Comparison of ENCODE assay signal across 23 cellular contexts in the genomic region with DNA sequence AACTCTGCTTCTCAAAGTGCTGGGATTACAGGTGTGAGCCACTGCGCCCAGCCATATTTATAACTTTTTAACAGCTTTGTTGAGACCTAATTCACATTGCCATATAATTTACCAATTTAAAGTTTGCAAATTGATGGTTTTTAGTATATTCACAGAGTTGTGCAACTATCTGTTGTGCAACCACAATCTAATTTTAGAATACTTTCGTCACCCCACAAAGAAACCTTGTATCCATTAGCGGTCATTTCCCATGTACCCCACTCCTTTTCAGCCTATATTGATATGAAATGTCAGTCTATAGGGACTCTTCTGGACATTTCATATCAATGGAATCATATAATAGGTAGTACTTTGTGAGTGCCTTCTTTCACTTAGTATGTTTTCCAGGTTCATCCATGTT. TPM values are rescaled to one million over a fixed set of nuclear protein-coding genes. Genes with fewer than 3 reads are reported as not detected.
DNase-seq lines count a peak whose midpoint lies in the region; ATAC-seq and TF ChIP-seq lines count a peak whose summit lies in the region.
"Had no signal": no experiment of that assay in that cellular context is flagged by ENCODE, and none has a peak within 500 bp of the region (broad histone marks: within the 10 kb centered on the region; RNA-seq: fewer than 3 reads in every experiment).

No MANE protein-coding gene starts in this region.

- H4K20me1 ChIP-seq in GM23248 (ENCODE audit: insufficient read depth): peaks cover 25% of the 10 kb centered on the region; the same call in 1 of the 2 replicates

- WGBS in GM23248 (ENCODE audit: low coverage in 1 of 2, low lambda C conversion rate in 2 of 2, missing lambda C conversion rate in 2 of 2), 2 experiments: 47 to 55% methylated on average over 3 of the region's 3 CpGs

- H3K36me3 ChIP-seq in GM23248 (ENCODE audit: low read depth) (no peaks in the 10 kb centered on the region), gastrocnemius medialis (no peaks in the 10 kb centered on the region)
- no peaks in the 10 kb centered on the region for H3K36me3 ChIP-seq in CD4-positive, alpha-beta memory T cell (ENCODE audit: insufficient read depth, low read length)
- H3K36me3 ChIP-seq: gastroesophageal sphincter had no signal

- H3K4me3 ChIP-seq in GM23248 (no peak overlapping the region), fibroblast of mammary gland (ENCODE audit: control insufficient read depth, low read depth, low read length) (no peak overlapping the region), gastrocnemius medialis (no peak overlapping the region)
- H3K4me3 ChIP-seq in CD4-positive, alpha-beta memory T cell (ENCODE audit: low read length in 2 of 2): no peak overlapping the region
- H3K4me3 ChIP-seq: gastroesophageal sphincter had no signal

- peaks cover 100% of the 10 kb centered on the region for H3K79me2 ChIP-seq in GM23248 (ENCODE audit: insufficient read depth)

- POLR2A ChIA-PET in CD4-positive, alpha-beta memory T cell (lab: Charles Lee; ENCODE audit: partially characterized antibody): no interaction called here

- H3K9me3 ChIP-seq in GM23248 (ENCODE audit: low read depth) (no peaks in the 10 kb centered on the region), gastrocnemius medialis (no peaks in the 10 kb centered on the region)
- H3K9me3 ChIP-seq in CD4-positive, alpha-beta memory T cell (ENCODE audit: control insufficient read depth in 1 of 2, low read length in 2 of 2): no peaks in the 10 kb centered on the region

- no peaks in the 10 kb centered on the region for H3K9me2 ChIP-seq in GM23248 (ENCODE audit: insufficient read depth)

- TF ChIP-seq POLR2A in gastrocnemius medialis (IDR thresholded peaks at IDR 0.05) (no peak), erythroblast (IDR thresholded peaks at IDR 0.05; ENCODE audit: low read length) (no peak)

- peaks cover 4% of the 10 kb centered on the region in 2 donors for H3K36me3 Mint-ChIP-seq in CD4-positive, alpha-beta memory T cell

- no peak overlapping the region for H3K27ac Mint-ChIP-seq in CD4-positive, alpha-beta memory T cell
- H3K27ac Mint-ChIP-seq: activated CD8-positive, alpha-beta T cell treated with anti-CD3 and anti-CD28 coated beads for 36 hours; activated naive CD4-positive, alpha-beta T cell treated with anti-CD3 and anti-CD28 coated beads, Interleukin-2, amount 50 U/mL, for 24 hours; B cell; mesothelial cell of epicardium; natural killer cell treated with Interleukin-12 subunit alpha and Interleukin-12 subunit beta and Interleukin-15 and Interleukin-18, amount 100 ng/mL, for 72 hours; T-helper 2 cell treated with Interferon-gamma antibody and Interleukin-4, amounts not matched to agents 5 μg/mL and 100 μg/mL, for 36 hours; type B pancreatic cell had no signal

- no peaks in the 10 kb centered on the region for H3K27me3 ChIP-seq in GM23248 (replicated peaks; ENCODE audit: insufficient read depth)
- H3K27me3 ChIP-seq in gastrocnemius medialis: no peaks in the 10 kb centered on the region
- no peaks in the 10 kb centered on the region for H3K27me3 ChIP-seq in CD4-positive, alpha-beta memory T cell (ENCODE audit: insufficient read depth, low read length)
- H3K27me3 ChIP-seq: gastroesophageal sphincter had no signal

- peaks cover 40% of the 10 kb centered on the region for H3K4me1 ChIP-seq in GM23248 (ENCODE audit: insufficient read depth)
- peaks cover 80 to 81% of the 10 kb centered on the region in 2 donors for H3K4me1 ChIP-seq in gastrocnemius medialis
- H3K4me1 ChIP-seq in CD4-positive, alpha-beta memory T cell (ENCODE audit: insufficient read depth, low read length): peaks cover 17% of the 10 kb centered on the region

- no peak overlapping the region for H3K9ac ChIP-seq in GM23248

- H3F3A ChIP-seq in GM23248 (ENCODE audit: insufficient read depth): peaks cover 26% of the 10 kb centered on the region

- CTCF ChIA-PET in CD4-positive, alpha-beta memory T cell (lab: Charles Lee; ENCODE audit: partially characterized antibody): no interaction called here

- TF ChIP-seq CTCF in fibroblast of mammary gland (conservative IDR thresholded peaks at IDR 0.05; ENCODE audit: control insufficient read depth, insufficient read depth, low read depth, low read length): no peak
- TF ChIP-seq CTCF in gastrocnemius medialis (IDR thresholded peaks at IDR 0.05 in 4 of 5, conservative IDR thresholded peaks at IDR 0.05 in 1 of 5): no peak

- no peak overlapping the region for H3K4me3 Mint-ChIP-seq in CD4-positive, alpha-beta memory T cell
- H3K4me3 Mint-ChIP-seq: activated CD8-positive, alpha-beta T cell treated with anti-CD3 and anti-CD28 coated beads for 36 hours; activated naive CD4-positive, alpha-beta T cell treated with anti-CD3 and anti-CD28 coated beads, Interleukin-2, amount 50 U/mL, for 24 hours; activated T-cell treated with anti-CD3 and anti-CD28 coated beads, Interleukin-2, amount 50 U/mL, for 4 hours; B cell; mesothelial cell of epicardium; natural killer cell treated with Interleukin-12 subunit alpha and Interleukin-12 subunit beta and Interleukin-15 and Interleukin-18, amount 100 ng/mL, for 72 hours; T-helper 2 cell treated with Interferon-gamma antibody and Interleukin-4, amounts not matched to agents 5 μg/mL and 100 μg/mL, for 36 hours; type B pancreatic cell had no signal

- DNase-seq in GM23248: peak; percentile 63
- DNase-seq in NOMO-1 treated with DMSO at 0.1 percent for 48 hours (lab: John Stamatoyannopoulos, UW; ENCODE audit: unreplicated experiment): peak; percentile 54
- peak; percentile 76 for DNase-seq in fibroblast of mammary gland (ENCODE audit: low read depth)
- no peak for DNase-seq in gastrocnemius medialis
- DNase-seq in CD4-positive, alpha-beta memory T cell: no peak
- no peak for DNase-seq in erythroblast (lab: John Stamatoyannopoulos, UW)
- no peak for DNase-seq in NCI-H1048 (lab: John Stamatoyannopoulos, UW)
- no peak for DNase-seq in NCI-H1417 treated with DMSO at 0.1 percent for 48 hours (lab: John Stamatoyannopoulos, UW)
- DNase-seq: activated CD4-positive, CD25-positive, alpha-beta regulatory T cell; activated CD8-positive, alpha-beta T cell treated with anti-CD3 and anti-CD28 coated beads for 36 hours; activated T-cell treated with anti-CD3 and anti-CD28 coated beads, Interleukin-2, amount 50 U/mL, for 4 hours; kidney glomerular epithelial cell; NCI-H2081; NCI-H526; PC-3; stimulated activated naive CD8-positive, alpha-beta T cell treated with anti-CD3 and anti-CD28 coated beads, Interleukin-15, Interleukin-2, amounts not matched to agents 100 U/mL and 50 U/mL, for 24 hours had no signal

- H3K4me2 ChIP-seq in GM23248 (ENCODE audit: unreplicated experiment): no peak overlapping the region

- intact Hi-C loops in gastrocnemius medialis (cut with DNase I; ENCODE audit: low total_unique reads): loop anchor here (5.0 kb wide), 1 partner anchor 36 kb away; no protein-coding TSS in a partner anchor
- intact Hi-C loops in CD4-positive, alpha-beta memory T cell (cut with micrococcal nuclease): no loop called here

- H3K4me1 Mint-ChIP-seq in CD4-positive, alpha-beta memory T cell: peaks cover 33 to 55% (median 45%) of the 10 kb centered on the region in 4 donors

- peak overlapping the region; percentile 13; the same call in 1 of the 2 replicates for H3K27ac ChIP-seq in GM23248
- H3K27ac ChIP-seq in gastrocnemius medialis: peak overlapping the region; percentile 58 to 74 (median 70)
- H3K27ac ChIP-seq in CD4-positive, alpha-beta memory T cell (ENCODE audit: low read depth, low read length): no peak overlapping the region
- H3K27ac ChIP-seq: gastroesophageal sphincter had no signal

- H3K9me3 Mint-ChIP-seq in CD4-positive, alpha-beta memory T cell: peaks cover 0 to 12% (median 6%) of the 10 kb centered on the region in 8 donors
- H3K9me3 Mint-ChIP-seq: natural killer cell treated with Interleukin-12 subunit alpha and Interleukin-12 subunit beta and Interleukin-15 and Interleukin-18, amount 100 ng/mL, for 72 hours; type B pancreatic cell had no signal

- ATAC-seq in gastrocnemius medialis: peak in 1 of 2 donors; percentile 60
- ATAC-seq: activated CD8-positive, alpha-beta T cell treated with anti-CD3 and anti-CD28 coated beads for 36 hours; activated T-cell treated with anti-CD3 and anti-CD28 coated beads, Interleukin-2, amount 50 U/mL, for 4 hours; gastroesophageal sphincter; natural killer cell treated with Interleukin-12 subunit alpha and Interleukin-12 subunit beta and Interleukin-15 and Interleukin-18, amount 100 ng/mL, for 72 hours; PC-3; stimulated activated naive CD8-positive, alpha-beta T cell treated with anti-CD3 and anti-CD28 coated beads, Interleukin-15, Interleukin-2, amounts not matched to agents 100 U/mL and 50 U/mL, for 24 hours had no signal

- no peak overlapping the region for H2AFZ ChIP-seq in GM23248

- H3K27me3 Mint-ChIP-seq in CD4-positive, alpha-beta memory T cell: no peaks in the 10 kb centered on the region
- H3K27me3 Mint-ChIP-seq: activated CD8-positive, alpha-beta T cell treated with anti-CD3 and anti-CD28 coated beads for 36 hours; activated naive CD4-positive, alpha-beta T cell treated with anti-CD3 and anti-CD28 coated beads, Interleukin-2, amount 50 U/mL, for 24 hours; B cell; natural killer cell treated with Interleukin-12 subunit alpha and Interleukin-12 subunit beta and Interleukin-15 and Interleukin-18, amount 100 ng/mL, for 72 hours; type B pancreatic cell had no signal

- in situ Hi-C loops in GM23248 (cut with MboI): no loop called here
- in situ Hi-C loops in gastrocnemius medialis (cut with MboI; ENCODE audit: low sequenced_read_pairs in 4 of 4): no loop called here

RNA-seq across cellular contexts. Expression of gene FOXO3, which starts 55.8 kb away (rescaled TPM):
- total RNA-seq in GM23248 (2014; rRNA removed; shearing (Covaris generic)): 35.7 and 36.6 TPM in 2 replicates
- 17.9 and 19.7 TPM in 2 replicates for polyA plus RNA-seq in GM23248 (2016; fragmentation: Nextera tagmentation; extraction: Ambion mirVana)
- 100 to 1,000 TPM; 111 to 293 (median 183) TPM for total RNA-seq in gastrocnemius medialis
- total RNA-seq in CD4-positive, alpha-beta memory T cell: 10 to 100 TPM; 26.4 to 27.0 TPM
- 10 to 100 TPM; 18.3 to 23.7 TPM for polyA plus RNA-seq in CD4-positive, alpha-beta memory T cell

Comparison
In these comparisons a context has a peak if more than half of its experiments do, and no peak if none do; other contexts are left out.
1. DNase-seq: peak in GM23248 (single experiment), NOMO-1 treated with DMSO at 0.1 percent for 48 hours (single experiment) and fibroblast of mammary gland (single experiment); none in gastrocnemius medialis (0 of 2), CD4-positive, alpha-beta memory T cell (0 of 5), erythroblast (0 of 2), NCI-H1048 (single experiment) and NCI-H1417 treated with DMSO at 0.1 percent for 48 hours (single experiment).